19 cellular contexts compared by ENCODE assay signal in genomic region chrX:150152546-150152945, GRCh38.
"Had no signal": no experiment of that assay in that cellular context is flagged by ENCODE, and none has a peak within 500 bp of the region (broad histone marks: within the 10 kb centered on the region; RNA-seq: fewer than 3 reads in every experiment).

No MANE protein-coding gene starts in this region.

- H3K27ac ChIP-seq: epithelial cell of prostate, foreskin keratinocyte, gastroesophageal sphincter, heart left ventricle, hepatocyte, left lung, lower lobe of right lung had no signal

- H3K4me3 ChIP-seq: gastroesophageal sphincter, heart left ventricle, hepatocyte, left lung, lower lobe of right lung, mucosa of descending colon had no signal

- ATAC-seq: effector memory CD8-positive, alpha-beta T cell; esophagus mucosa; foreskin keratinocyte; gastroesophageal sphincter; heart left ventricle; left cardiac atrium; left lung; left ventricle myocardium superior; lower lobe of right lung; mucosa of descending colon had no signal

- DNase-seq: cortex of kidney; effector CD8-positive, alpha-beta T cell; effector memory CD8-positive, alpha-beta T cell; endodermal cell; erythroblast; foreskin keratinocyte; heart left ventricle; hypothalamus; immature natural killer cell; left cardiac atrium; left lung; left ventricle myocardium superior; lower lobe of right lung; mesenchymal stem cell; mucosa of descending colon had no signal
